8 cellular contexts compared by ENCODE assay signal in the genomic region with DNA sequence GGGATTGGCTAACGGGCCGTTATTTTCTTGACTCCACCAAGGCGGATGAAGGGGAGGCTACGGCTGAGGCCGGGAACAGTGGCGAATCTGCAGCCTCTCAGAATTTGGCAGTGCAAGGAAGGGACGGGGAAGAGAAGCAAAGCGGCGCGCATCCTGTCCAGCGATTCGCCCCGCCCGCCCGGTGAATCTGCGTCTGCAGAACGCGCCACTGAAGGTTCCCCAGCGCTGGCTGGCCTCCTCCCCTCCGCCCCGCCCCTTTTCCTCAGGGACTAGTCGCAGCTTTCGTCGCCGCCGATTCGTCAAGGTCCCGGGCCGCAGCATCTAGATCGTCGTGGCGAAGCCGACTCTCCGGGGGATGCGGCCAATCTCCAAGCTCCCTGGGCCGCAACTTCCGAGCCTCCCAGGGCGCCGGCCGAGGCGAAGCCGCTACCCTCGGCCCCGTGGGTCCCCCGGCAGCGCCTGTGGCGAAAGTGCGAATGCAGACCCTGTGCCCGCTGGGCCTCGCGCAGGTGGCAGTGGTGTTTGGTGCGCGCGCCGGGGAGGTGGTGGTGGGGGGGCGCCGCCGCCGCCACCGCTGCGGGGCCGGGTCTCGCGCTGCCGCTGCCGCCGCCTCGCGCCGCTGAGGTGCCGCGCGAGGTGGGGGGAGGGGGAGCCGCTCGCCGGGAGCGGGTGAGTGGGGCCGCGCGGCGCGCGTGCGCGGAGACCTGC. TPM values are rescaled to one million over a fixed set of nuclear protein-coding genes. Genes with fewer than 3 reads are reported as not detected.
DNase-seq lines count a peak whose midpoint lies in the region; ATAC-seq and TF ChIP-seq lines count a peak whose summit lies in the region.

A gene (plus strand): TSS at position 299 of the 708 bp plus-strand sequence. CDS start 978 bp downstream, outside the sequence.

- no peaks in the 10 kb centered on the region for H3K9me3 Mint-ChIP-seq in activated naive CD4-positive, alpha-beta T cell treated with anti-CD3 and anti-CD28 coated beads, Interleukin-2, amount 50 U/mL, for 24 hours

- H3K4me3 Mint-ChIP-seq in activated naive CD4-positive, alpha-beta T cell treated with anti-CD3 and anti-CD28 coated beads, Interleukin-2, amount 50 U/mL, for 24 hours, result peak within 1 kb of the TSS; percentile 97

- peak; percentile 88 for DNase-seq in NCI-H1092 treated with DMSO at 0.1 percent for 48 hours (lab: John Stamatoyannopoulos, UW)
- peak; percentile 83 for DNase-seq in SKM-1 (lab: John Stamatoyannopoulos, UW; ENCODE audit: unreplicated experiment)
- DNase-seq in globus pallidus (ENCODE audit: low spot score), result peak; percentile 93
- peak; percentile 92 for DNase-seq in occipital lobe (lab: John Stamatoyannopoulos, UW)
- peak; percentile 99 to 100 for DNase-seq in suprapubic skin (ENCODE audit: low spot score in 2 of 2)

- no peak for TF ChIP-seq EP300 in suprapubic skin (IDR thresholded peaks at IDR 0.05)

- H3K27me3 ChIP-seq in suprapubic skin, result no peaks in the 10 kb centered on the region

- peaks cover 32% of the 10 kb centered on the region for H3K4me1 ChIP-seq in suprapubic skin

- H3K4me3 ChIP-seq in GM08714 (ENCODE audit: low read length) (peak within 1 kb of the TSS; percentile 73), suprapubic skin (peak within 1 kb of the TSS; percentile 74)

- H3K27me3 Mint-ChIP-seq in activated naive CD4-positive, alpha-beta T cell treated with anti-CD3 and anti-CD28 coated beads, Interleukin-2, amount 50 U/mL, for 24 hours, result no peaks in the 10 kb centered on the region

- H3K4me1 Mint-ChIP-seq in activated naive CD4-positive, alpha-beta T cell treated with anti-CD3 and anti-CD28 coated beads, Interleukin-2, amount 50 U/mL, for 24 hours, result peaks cover 36% of the 10 kb centered on the region

- peaks cover 12% of the 10 kb centered on the region for H3K36me3 Mint-ChIP-seq in activated naive CD4-positive, alpha-beta T cell treated with anti-CD3 and anti-CD28 coated beads, Interleukin-2, amount 50 U/mL, for 24 hours

- peak; percentile 60 for ATAC-seq in HG02623 (IDR thresholded peaks at IDR 0.05; ENCODE audit: unreplicated experiment)

- no peaks in the 10 kb centered on the region for H3K9me3 ChIP-seq in suprapubic skin

- TF ChIP-seq CTCF in suprapubic skin (IDR thresholded peaks at IDR 0.05), result no peak

- peak within 1 kb of the TSS; percentile 98 for H3K27ac ChIP-seq in suprapubic skin

- H3K36me3 ChIP-seq in suprapubic skin, result peaks cover 31% of the 10 kb centered on the region

- peak within 1 kb of the TSS; percentile 97 for H3K27ac Mint-ChIP-seq in activated naive CD4-positive, alpha-beta T cell treated with anti-CD3 and anti-CD28 coated beads, Interleukin-2, amount 50 U/mL, for 24 hours

- TF ChIP-seq POLR2A in suprapubic skin (IDR thresholded peaks at IDR 0.05), result peak in 1 of 2 donors; percentile 64

- WGBS in suprapubic skin, result under 1% methylated on average over 27 of the region's 85 CpGs

RNA-seq across cellular contexts. Expression of the gene that starts here (rescaled TPM):
- total RNA-seq in occipital lobe (1.6 TPM), suprapubic skin (10 to 100 TPM; 12.5 to 14.7 (median 13.7) TPM)

Comparison
In these comparisons a context has a peak if more than half of its experiments do, and no peak if none do; other contexts are left out.
1. Peak in every context shown above with its lines: DNase-seq, ATAC-seq, H3K4me3 ChIP-seq and H3K27ac ChIP-seq.